ENCODE assay signal across 15 cellular contexts in genomic region chr20:63755933-63756647, GRCh38. TPM values are rescaled to one million over a fixed set of nuclear protein-coding genes. Genes with fewer than 3 reads are reported as not detected.
A peak's percentile ranks its signal among the peaks of the same experiment; 100 is the strongest.
DNase-seq lines count a peak whose midpoint lies in the region; ATAC-seq and TF ChIP-seq lines count a peak whose summit lies in the region.
"Had no signal": no experiment of that assay in that cellular context is flagged by ENCODE, and none has a peak within 500 bp of the region (broad histone marks: within the 10 kb centered on the region; RNA-seq: fewer than 3 reads in every experiment).

No MANE protein-coding gene starts in this region.

- no peaks in the 10 kb centered on the region for H3F3A ChIP-seq in Loucy (ENCODE audit: low read depth)

- H3K36me3 Mint-ChIP-seq in CD4-positive, alpha-beta memory T cell: no peaks in the 10 kb centered on the region
- H3K36me3 Mint-ChIP-seq in glutamatergic neuron (ENCODE audit: unreplicated experiment) (peaks cover 15% of the 10 kb centered on the region), progenitor cell of endocrine pancreas (ENCODE audit: insufficient read depth) (peaks cover 8% of the 10 kb centered on the region)
- H3K36me3 Mint-ChIP-seq: CD8-positive, alpha-beta T cell had no signal

- no peaks in the 10 kb centered on the region for H3K36me3 ChIP-seq in CD4-positive, alpha-beta memory T cell (ENCODE audit: insufficient read depth, low read length)
- H3K36me3 ChIP-seq in Loucy (ENCODE audit: insufficient read depth, low read length): no peaks in the 10 kb centered on the region

- H3K27ac ChIP-seq in CD4-positive, alpha-beta memory T cell (ENCODE audit: low read depth, low read length): no peak overlapping the region
- H3K27ac ChIP-seq: GM23248 had no signal

- peaks cover 8 to 34% (median 17%) of the 10 kb centered on the region in 4 donors for H3K4me1 Mint-ChIP-seq in CD4-positive, alpha-beta memory T cell
- H3K4me1 Mint-ChIP-seq in glutamatergic neuron (ENCODE audit: low read depth, unreplicated experiment) (peaks cover 23% of the 10 kb centered on the region), progenitor cell of endocrine pancreas (ENCODE audit: low read depth) (no peaks in the 10 kb centered on the region)

- no peak for DNase-seq in CD4-positive, alpha-beta memory T cell
- DNase-seq in glutamatergic neuron (no peak), progenitor cell of endocrine pancreas (ENCODE audit: low spot score, unreplicated experiment) (no peak), NCI-H345 (lab: John Stamatoyannopoulos, UW) (no peak)
- no peak for DNase-seq in NK-92 treated with Interleukin-12 subunit alpha and Interleukin-12 subunit beta, amount 100 ng/mL, for 24 hours (lab: John Stamatoyannopoulos, UW)
- DNase-seq: CD8-positive, alpha-beta T cell; GM23248; KBM-7; NCI-H1436; NCI-H2029; NCI-H2171; NCI-H446 treated with DMSO at 0.1 percent for 48 hours had no signal

- peak overlapping the region in 1 of 8 donors; percentile 50 for H3K4me3 Mint-ChIP-seq in CD4-positive, alpha-beta memory T cell
- H3K4me3 Mint-ChIP-seq in glutamatergic neuron (ENCODE audit: unreplicated experiment): peak overlapping the region; percentile 83
- H3K4me3 Mint-ChIP-seq in progenitor cell of endocrine pancreas (ENCODE audit: low read depth): no peak overlapping the region
- H3K4me3 Mint-ChIP-seq: CD8-positive, alpha-beta T cell had no signal

- no peaks in the 10 kb centered on the region for H3K27me3 ChIP-seq in CD4-positive, alpha-beta memory T cell (ENCODE audit: insufficient read depth, low read length)
- no peaks in the 10 kb centered on the region for H3K27me3 ChIP-seq in Loucy (ENCODE audit: insufficient read depth, low read length, poor library complexity, severe bottlenecking)

- CTCF ChIA-PET in CD4-positive, alpha-beta memory T cell (lab: Charles Lee; ENCODE audit: partially characterized antibody): interaction anchor here (0.6 to 1.0 kb wide), 2 partner anchors 13 to 22 kb away, joined by 3 read pairs; no protein-coding TSS in a partner anchor

- H3K4me3 ChIP-seq in CD4-positive, alpha-beta memory T cell (ENCODE audit: low read length in 2 of 2): no peak overlapping the region
- no peak overlapping the region for H3K4me3 ChIP-seq in Loucy (ENCODE audit: low read length, poor library complexity, severe bottlenecking)
- H3K4me3 ChIP-seq: GM12878, GM23248 had no signal

- intact Hi-C loops in CD4-positive, alpha-beta memory T cell (cut with micrococcal nuclease): no loop called here

- TF ChIP-seq CTCF in Loucy (conservative IDR thresholded peaks at IDR 0.05; ENCODE audit: low read length): no peak
- TF ChIP-seq CTCF in glutamatergic neuron (IDR thresholded peaks at IDR 0.05; ENCODE audit: partially characterized antibody, unreplicated experiment): no peak
- no peak for TF ChIP-seq CTCF in progenitor cell of endocrine pancreas (IDR thresholded peaks at IDR 0.05; ENCODE audit: unreplicated experiment)

- no peaks in the 10 kb centered on the region for H3K9me3 ChIP-seq in CD4-positive, alpha-beta memory T cell (ENCODE audit: control insufficient read depth in 1 of 2, low read length in 2 of 2)
- no peaks in the 10 kb centered on the region for H3K9me3 ChIP-seq in Loucy (ENCODE audit: insufficient read depth, low read depth, low read length)

- H3K4me1 ChIP-seq in CD4-positive, alpha-beta memory T cell (ENCODE audit: insufficient read depth, low read length): peaks cover 15% of the 10 kb centered on the region
- peaks cover 21% of the 10 kb centered on the region for H3K4me1 ChIP-seq in Loucy (ENCODE audit: insufficient read depth, low read length, poor library complexity, severe bottlenecking)

- no peaks in the 10 kb centered on the region for H3K79me2 ChIP-seq in Loucy (ENCODE audit: insufficient read depth, low read length)

- POLR2A ChIA-PET in CD4-positive, alpha-beta memory T cell (lab: Charles Lee; ENCODE audit: partially characterized antibody): interaction anchor here (1.3 kb wide), 1 partner anchor 15 kb away, joined by 5 read pairs; no protein-coding TSS in a partner anchor

- H3K9me3 Mint-ChIP-seq in CD4-positive, alpha-beta memory T cell: no peaks in the 10 kb centered on the region
- H3K9me3 Mint-ChIP-seq in glutamatergic neuron (ENCODE audit: unreplicated experiment) (peaks cover 25% of the 10 kb centered on the region), progenitor cell of endocrine pancreas (ENCODE audit: low read depth) (no peaks in the 10 kb centered on the region)
- H3K9me3 Mint-ChIP-seq: CD8-positive, alpha-beta T cell had no signal

- no peak overlapping the region for H3K9ac ChIP-seq in Loucy (ENCODE audit: low read depth, low read length, poor library complexity, severe bottlenecking)
- H3K9ac ChIP-seq: GM23248 had no signal

- ATAC-seq in GM19328 (IDR thresholded peaks at IDR 0.05; ENCODE audit: unreplicated experiment): no peak
- ATAC-seq: CD8-positive, alpha-beta T cell; GM12878 had no signal

- peaks cover 0 to 2% of the 10 kb centered on the region in 2 donors for H3K27me3 Mint-ChIP-seq in CD4-positive, alpha-beta memory T cell
- peaks cover 6% of the 10 kb centered on the region for H3K27me3 Mint-ChIP-seq in glutamatergic neuron (ENCODE audit: unreplicated experiment)
- no peaks in the 10 kb centered on the region for H3K27me3 Mint-ChIP-seq in progenitor cell of endocrine pancreas

- peak overlapping the region in 5 of 7 donors; percentile 6 to 57 (median 29) for H3K27ac Mint-ChIP-seq in CD4-positive, alpha-beta memory T cell
- peak overlapping the region; percentile 98 for H3K27ac Mint-ChIP-seq in glutamatergic neuron (ENCODE audit: unreplicated experiment)
- peak overlapping the region; percentile 82 for H3K27ac Mint-ChIP-seq in progenitor cell of endocrine pancreas
- H3K27ac Mint-ChIP-seq: CD8-positive, alpha-beta T cell had no signal

- H4K20me1 ChIP-seq in Loucy (ENCODE audit: insufficient read depth, low read length, poor library complexity, severe bottlenecking): no peaks in the 10 kb centered on the region

- no peaks in the 10 kb centered on the region for H3K9me2 ChIP-seq in Loucy (replicated peaks; ENCODE audit: low read depth, low read length)

- peak overlapping the region; percentile 32 for H3K4me2 ChIP-seq in Loucy (ENCODE audit: low read depth, low read length, poor library complexity, severe bottlenecking)

- H2AFZ ChIP-seq in Loucy (ENCODE audit: low read length): no peak overlapping the region
- H2AFZ ChIP-seq: GM23248 had no signal

RNA-seq across cellular contexts. Expression of gene SLC2A4RG, which starts 16.5 kb away (rescaled TPM):
- 100 to 1,000 TPM; 121 to 124 TPM for total RNA-seq in CD4-positive, alpha-beta memory T cell
- 1 to 10 TPM; 2.2 to 7.6 TPM for polyA plus RNA-seq in CD4-positive, alpha-beta memory T cell
- 47.9 TPM for total RNA-seq in glutamatergic neuron (ENCODE audit: unreplicated experiment)
- total RNA-seq in progenitor cell of endocrine pancreas: 59.7 and 59.9 TPM in 2 replicates

RNA-seq across cellular contexts. Expression of gene LIME1, which starts 19.6 kb away (rescaled TPM):
- total RNA-seq in CD4-positive, alpha-beta memory T cell: 100 to 1,000 TPM; 162 to 169 TPM
- polyA plus RNA-seq in CD4-positive, alpha-beta memory T cell: 100 to 1,000 TPM; 297 to 324 TPM
- total RNA-seq in glutamatergic neuron (ENCODE audit: unreplicated experiment): 16.6 TPM
- 17.2 and 21.0 TPM in 2 replicates for total RNA-seq in progenitor cell of endocrine pancreas

RNA-seq across cellular contexts. Expression of gene ZGPAT, which starts 48.3 kb away (rescaled TPM):
- 10 to 100 TPM; 51.8 to 55.3 TPM for total RNA-seq in CD4-positive, alpha-beta memory T cell
- 10 to 100 TPM; 34.6 to 69.5 TPM for polyA plus RNA-seq in CD4-positive, alpha-beta memory T cell
- total RNA-seq in glutamatergic neuron (ENCODE audit: unreplicated experiment) (41.5 TPM), progenitor cell of endocrine pancreas (38.5 and 39.0 TPM in 2 replicates)

RNA-seq across cellular contexts. Expression of gene ARFRP1, which starts 48.3 kb away (rescaled TPM):
- 10 to 100 TPM; 85.6 to 92.0 TPM for total RNA-seq in CD4-positive, alpha-beta memory T cell
- 10 to 100 TPM; 65.5 to 66.3 TPM for polyA plus RNA-seq in CD4-positive, alpha-beta memory T cell
- total RNA-seq in glutamatergic neuron (ENCODE audit: unreplicated experiment): 51.9 TPM
- 51.0 and 53.8 TPM in 2 replicates for total RNA-seq in progenitor cell of endocrine pancreas

RNA-seq across cellular contexts. Expression of gene TNFRSF6B, which starts 59.6 kb away (rescaled TPM):
- not detected for total RNA-seq in CD4-positive, alpha-beta memory T cell
- not detected for polyA plus RNA-seq in CD4-positive, alpha-beta memory T cell
- total RNA-seq in glutamatergic neuron (ENCODE audit: unreplicated experiment) (not detected), progenitor cell of endocrine pancreas (not detected in 2 replicates)

Comparison
In these comparisons a context has a peak if more than half of its experiments do, and no peak if none do; other contexts are left out.
1. H3K27ac Mint-ChIP-seq: peak in every context shown above with its lines; median percentile 98 in glutamatergic neuron; 82 in progenitor cell of endocrine pancreas; 29 in CD4-positive, alpha-beta memory T cell.